ENCODE assay signal across 12 cellular contexts in genomic region chr11:103907548-103908455, GRCh38.
DNase-seq lines count a peak whose midpoint lies in the region; ATAC-seq, FAIRE-seq and TF ChIP-seq lines count a peak whose summit lies in the region.
"Had no signal": no experiment of that assay in that cellular context is flagged by ENCODE, and none has a peak within 500 bp of the region (broad histone marks: within the 10 kb centered on the region; RNA-seq: fewer than 3 reads in every experiment).

No MANE protein-coding gene starts in this region.

- no peak for ATAC-seq in central memory CD8-positive, alpha-beta T cell (replicated peaks; ENCODE audit: extremely low read depth, poor library complexity, severe bottlenecking)
- ATAC-seq in GM18511 (IDR thresholded peaks at IDR 0.05; ENCODE audit: unreplicated experiment), result no peak
- ATAC-seq: activated T-cell treated with anti-CD3 and anti-CD28 coated beads, Interleukin-2, amount 50 U/mL, for 4 hours had no signal

- H3K9me2 ChIP-seq in Loucy (replicated peaks; ENCODE audit: low read depth, low read length), result no peaks in the 10 kb centered on the region

- H3K79me2 ChIP-seq in Loucy (ENCODE audit: insufficient read depth, low read length), result no peaks in the 10 kb centered on the region
- no peaks in the 10 kb centered on the region for H3K79me2 ChIP-seq in osteoblast (ENCODE audit: insufficient read depth, low read length)

- peaks cover 6% of the 10 kb centered on the region for H3K4me1 Mint-ChIP-seq in central memory CD8-positive, alpha-beta T cell

- FAIRE-seq in GM12891 (lab: Jason Lieb, UNC), result peak; percentile 16

- H3K27ac ChIP-seq in osteoblast (ENCODE audit: low read depth, low read length) (no peak overlapping the region), dorsolateral prefrontal cortex (peak overlapping the region in 22 of 59 donors; percentile 7 to 85 (median 68))

- no peak for TF ChIP-seq POLR2A in GM12891 (IDR thresholded peaks at IDR 0.05; ENCODE audit: low read depth, low read length)

- TF ChIP-seq CTCF in Loucy (conservative IDR thresholded peaks at IDR 0.05; ENCODE audit: low read length) (no peak), osteoblast (IDR thresholded peaks at IDR 0.05; ENCODE audit: extremely low read depth, low read depth, low read length) (no peak), dorsolateral prefrontal cortex (IDR thresholded peaks at IDR 0.05 in 54 of 56, conservative IDR thresholded peaks at IDR 0.05 in 2 of 56; ENCODE audit: low read depth in 1 of 56, partially characterized antibody in 56 of 56) (no peak), GM10266 (IDR thresholded peaks at IDR 0.05; ENCODE audit: control insufficient read depth, insufficient read depth, low read depth, missing control alignments) (no peak)

- H3K4me1 ChIP-seq in Loucy (ENCODE audit: insufficient read depth, low read length, poor library complexity, severe bottlenecking) (peaks cover 61% of the 10 kb centered on the region), osteoblast (ENCODE audit: insufficient read depth, low read length) (peaks cover 3% of the 10 kb centered on the region)
- H3K4me1 ChIP-seq: HAP-1 had no signal

- peaks cover 14% of the 10 kb centered on the region; the same call in 1 of the 2 replicates for H3F3A ChIP-seq in Loucy (ENCODE audit: low read depth)

- DNase-seq in GM12891 (ENCODE audit: insufficient read length, low spot score) (no peak), osteoblast (ENCODE audit: insufficient read length, low spot score, missing footprints) (no peak), NCI-H82 treated with DMSO at 0.1 percent for 48 hours (lab: John Stamatoyannopoulos, UW; ENCODE audit: unreplicated experiment) (no peak), dorsolateral prefrontal cortex (no peak), GM10266 (ENCODE audit: extremely low spot score) (no peak)
- no peak for DNase-seq in central memory CD8-positive, alpha-beta T cell (ENCODE audit: low spot score in 2 of 2)
- DNase-seq: activated T-cell treated with anti-CD3 and anti-CD28 coated beads, Interleukin-2, amount 50 U/mL, for 4 hours; NCI-H1417 treated with DMSO at 0.1 percent for 48 hours; stimulated activated naive CD4-positive, alpha-beta T cell had no signal

- H4K20me1 ChIP-seq in Loucy (ENCODE audit: insufficient read depth, low read length, poor library complexity, severe bottlenecking), result no peaks in the 10 kb centered on the region
- H4K20me1 ChIP-seq in osteoblast (ENCODE audit: insufficient read depth, low read length), result no peaks in the 10 kb centered on the region

- H3K36me3 ChIP-seq in Loucy (ENCODE audit: insufficient read depth, low read length), result no peaks in the 10 kb centered on the region
- H3K36me3 ChIP-seq in osteoblast (ENCODE audit: insufficient read depth, low read length), result no peaks in the 10 kb centered on the region
- H3K36me3 ChIP-seq: HAP-1 had no signal

- H3K9ac ChIP-seq in Loucy (ENCODE audit: low read depth, low read length, poor library complexity, severe bottlenecking), result peak overlapping the region; percentile 70

- intact Hi-C loops in dorsolateral prefrontal cortex (cut with DNase I), result no loop called here

- H3K4me2 ChIP-seq in Loucy (ENCODE audit: low read depth, low read length, poor library complexity, severe bottlenecking) (peak overlapping the region; percentile 82), osteoblast (ENCODE audit: insufficient read depth, low read length) (peak overlapping the region; percentile 10)

- H3K4me3 Mint-ChIP-seq in central memory CD8-positive, alpha-beta T cell, result no peak overlapping the region
- H3K4me3 Mint-ChIP-seq: activated T-cell treated with anti-CD3 and anti-CD28 coated beads, Interleukin-2, amount 50 U/mL, for 4 hours had no signal

- no peaks in the 10 kb centered on the region for H3K9me3 ChIP-seq in Loucy (ENCODE audit: insufficient read depth, low read depth, low read length)
- H3K9me3 ChIP-seq in osteoblast (ENCODE audit: low read depth, low read length), result no peaks in the 10 kb centered on the region
- H3K9me3 ChIP-seq: HAP-1 had no signal

- peaks cover 7% of the 10 kb centered on the region for H3K9me3 Mint-ChIP-seq in central memory CD8-positive, alpha-beta T cell

- H3K4me3 ChIP-seq in Loucy (ENCODE audit: low read length, poor library complexity, severe bottlenecking) (peak overlapping the region; percentile 66), osteoblast (ENCODE audit: insufficient read depth, low read length) (no peak overlapping the region), dorsolateral prefrontal cortex (no peak overlapping the region)
- H3K4me3 ChIP-seq: HAP-1 had no signal

- peak overlapping the region; percentile 52 for H3K27ac Mint-ChIP-seq in central memory CD8-positive, alpha-beta T cell (ENCODE audit: low read depth)

- H3K27me3 ChIP-seq in Loucy (ENCODE audit: insufficient read depth, low read length, poor library complexity, severe bottlenecking) (no peaks in the 10 kb centered on the region), osteoblast (ENCODE audit: insufficient read depth, low read length) (no peaks in the 10 kb centered on the region), dorsolateral prefrontal cortex (no peaks in the 10 kb centered on the region)

- H2AFZ ChIP-seq in Loucy (ENCODE audit: low read length), result peak overlapping the region; percentile 49; the same call in 1 of the 2 replicates
- peak overlapping the region; percentile 54 for H2AFZ ChIP-seq in osteoblast (ENCODE audit: low read length)

- H3K27me3 Mint-ChIP-seq in central memory CD8-positive, alpha-beta T cell, result no peaks in the 10 kb centered on the region

- H3K36me3 Mint-ChIP-seq in central memory CD8-positive, alpha-beta T cell (ENCODE audit: insufficient read depth), result peaks cover 6% of the 10 kb centered on the region

TF ChIP-seq in GM12891, 5 proteins besides CTCF, POLR2A, EP300 and RAD21:
- no peak for TF ChIP-seq POLR2AphosphoS5 (IDR thresholded peaks at IDR 0.05; ENCODE audit: low read depth, low read length)
- TF ChIP-seq POU2F2 (IDR thresholded peaks at IDR 0.05; ENCODE audit: low read depth, low read length), result no peak
- TF ChIP-seq PAX5 (IDR thresholded peaks at IDR 0.05; ENCODE audit: insufficient read depth, low read length, severe bottlenecking), result no peak
- no peak for TF ChIP-seq SPI1 (IDR thresholded peaks at IDR 0.05; ENCODE audit: low read depth, low read length)
- TF ChIP-seq TAF1 (IDR thresholded peaks at IDR 0.05; ENCODE audit: low read depth, low read length), result no peak
